8 cellular contexts compared by ENCODE assay signal in genomic region chr17:70405492-70406220, GRCh38.
DNase-seq lines count a peak whose midpoint lies in the region; ATAC-seq, FAIRE-seq and TF ChIP-seq lines count a peak whose summit lies in the region.

No MANE protein-coding gene starts in this region.

- no peak for TF ChIP-seq CTCF in CD14-positive monocyte (IDR thresholded peaks at IDR 0.05)
- no peak for TF ChIP-seq CTCF in PC-9 (conservative IDR thresholded peaks at IDR 0.05)

- peaks cover 14% of the 10 kb centered on the region for H3K4me1 ChIP-seq in PC-9 (replicated peaks; ENCODE audit: insufficient read depth)

- no peak for FAIRE-seq in GM19239 (lab: Jason Lieb, UNC)

- no peaks in the 10 kb centered on the region for H3K9me3 ChIP-seq in PC-9 (ENCODE audit: insufficient read depth, low read depth)

- no peaks in the 10 kb centered on the region for H3F3A ChIP-seq in PC-9 (ENCODE audit: insufficient read depth, low read depth)

- no peaks in the 10 kb centered on the region for H4K20me1 ChIP-seq in PC-9 (ENCODE audit: insufficient read depth)

- H3K4me2 ChIP-seq in PC-9, result peak overlapping the region; percentile 53

- H3K36me3 ChIP-seq in PC-9 (ENCODE audit: low read depth), result no peaks in the 10 kb centered on the region

- CTCF ChIA-PET in PC-9 (lab: Charles Lee), result no interaction called here

- no TSS peak for BruUV-seq in PC-9 (replicated peaks; lab: Mats Ljungman, UMichigan)

- POLR2A ChIA-PET in PC-9 (lab: Charles Lee; ENCODE audit: unreplicated experiment), result no interaction called here

- H2AFZ ChIP-seq in PC-9, result no peak overlapping the region

- peak overlapping the region; percentile 54 to 88 (median 86) for H3K27ac Mint-ChIP-seq in CD14-positive monocyte

- H3K4me3 ChIP-seq in PC-9, result peak overlapping the region; percentile 21; the same call in 1 of the 2 replicates

- no peaks in the 10 kb centered on the region for H3K79me2 ChIP-seq in PC-9 (ENCODE audit: low read depth)

- H3K36me3 Mint-ChIP-seq in CD14-positive monocyte, result peaks cover 0 to 2% of the 10 kb centered on the region in 2 donors

- peak; percentile 87 for ATAC-seq in HG02610 (IDR thresholded peaks at IDR 0.05; ENCODE audit: unreplicated experiment)

- peak overlapping the region; percentile 23; the same call in 1 of the 2 replicates for H3K27ac ChIP-seq in PC-9

- H3K9me2 ChIP-seq in PC-9 (ENCODE audit: insufficient read depth), result 0 out of 2 replicates have a peak, but pooled peaks cover 4% of the 10 kb centered on the region

- peak overlapping the region in 1 of 2 donors; percentile 67 for H3K4me3 Mint-ChIP-seq in CD14-positive monocyte

- DNase-seq in CD14-positive monocyte (ENCODE audit: low spot score) (peak; percentile 49), PC-9 (peak in 1 of 2 experiments; percentile 84), inferior parietal cortex (ENCODE audit: extremely low spot score) (peak; percentile 27), GM19239 (ENCODE audit: insufficient read length, low spot score) (no peak), KG1 (lab: John Stamatoyannopoulos, UW) (no peak)
- DNase-seq in activated CD4-positive, alpha-beta T cell treated with anti-CD3 and anti-CD28 coated beads for 4 hours, result no peak
- DNase-seq in stimulated activated naive CD4-positive, alpha-beta T cell (lab: John Stamatoyannopoulos, UW), result no peak

- H3K27me3 ChIP-seq in PC-9 (ENCODE audit: insufficient read depth, low read depth), result no peaks in the 10 kb centered on the region

- intact Hi-C loops in CD14-positive monocyte (cut with micrococcal nuclease) (no loop called here), PC-9 (cut with micrococcal nuclease; ENCODE audit: unreplicated experiment) (no loop called here)

- H3K27me3 Mint-ChIP-seq in CD14-positive monocyte (ENCODE audit: low read depth in 3 of 3), result peaks cover 0 to 6% (median 2%) of the 10 kb centered on the region in 3 donors

- peaks cover 40% of the 10 kb centered on the region for H3K4me1 Mint-ChIP-seq in CD14-positive monocyte

- H3K9me3 Mint-ChIP-seq in CD14-positive monocyte, result peaks cover 0 to 2% (median 1%) of the 10 kb centered on the region in 7 donors

Comparison
In these comparisons a context has a peak if more than half of its experiments do, and no peak if none do; other contexts are left out.
1. DNase-seq: peak in CD14-positive monocyte (single experiment) and inferior parietal cortex (single experiment); none in GM19239 (single experiment), KG1 (single experiment), activated CD4-positive, alpha-beta T cell treated with anti-CD3 and anti-CD28 coated beads for 4 hours (0 of 2) and stimulated activated naive CD4-positive, alpha-beta T cell (0 of 6).